Comparison of ENCODE assay signal across 9 cellular contexts in genomic region chr15:73922186-73923151, GRCh38. TPM values are rescaled to one million over a fixed set of nuclear protein-coding genes. Genes with fewer than 3 reads are reported as not detected.
A peak's percentile ranks its signal among the peaks of the same experiment; 100 is the strongest.
DNase-seq lines count a peak whose midpoint lies in the region; ATAC-seq and TF ChIP-seq lines count a peak whose summit lies in the region.
"Had no signal": no experiment of that assay in that cellular context is flagged by ENCODE, and none has a peak within 500 bp of the region (broad histone marks: within the 10 kb centered on the region; RNA-seq: fewer than 3 reads in every experiment).

No MANE protein-coding gene starts in this region.

- H3K4me1 Mint-ChIP-seq in GM23338, result peaks cover 54% of the 10 kb centered on the region
- peaks cover 39% of the 10 kb centered on the region for H3K4me1 Mint-ChIP-seq in activated CD8-positive, alpha-beta T cell treated with anti-CD3 and anti-CD28 coated beads for 36 hours (ENCODE audit: low read depth)

- H3K36me3 ChIP-seq in GM23338 (ENCODE audit: insufficient read depth), result no peaks in the 10 kb centered on the region

- DNase-seq in GM23338 (ENCODE audit: low spot score) (peak; percentile 92), NCI-H82 (lab: John Stamatoyannopoulos, UW) (peak; percentile 94), fibroblast of the aortic adventitia (ENCODE audit: low read depth) (peak; percentile 85), retinal pigment epithelial cell (ENCODE audit: low read depth) (no peak), left lobe of liver (ENCODE audit: low spot score) (no peak)
- DNase-seq in activated CD8-positive, alpha-beta T cell treated with anti-CD3 and anti-CD28 coated beads for 36 hours, result no peak
- DNase-seq: effector CD8-positive, alpha-beta T cell had no signal

- H3K27ac Mint-ChIP-seq in GM23338, result peak overlapping the region; percentile 49
- no peak overlapping the region for H3K27ac Mint-ChIP-seq in activated CD8-positive, alpha-beta T cell treated with anti-CD3 and anti-CD28 coated beads for 36 hours

- H3K4me3 ChIP-seq in GM23338 (peak overlapping the region; percentile 46), fibroblast of the aortic adventitia (ENCODE audit: low read depth, low read length) (no peak overlapping the region), retinal pigment epithelial cell (ENCODE audit: low read length) (peak overlapping the region; percentile 11)

- POLR2A ChIA-PET in activated CD8-positive, alpha-beta T cell treated with anti-CD3 and anti-CD28 coated beads for 36 hours (lab: Charles Lee), result no interaction called here

- peaks cover 12% of the 10 kb centered on the region for H3K27me3 Mint-ChIP-seq in GM23338 (ENCODE audit: insufficient read depth, low read depth, poor library complexity)
- H3K27me3 Mint-ChIP-seq in activated CD8-positive, alpha-beta T cell treated with anti-CD3 and anti-CD28 coated beads for 36 hours, result no peaks in the 10 kb centered on the region

- H3K27me3 ChIP-seq in GM23338 (ENCODE audit: insufficient read depth), result peaks cover 3% of the 10 kb centered on the region; the same call in 1 of the 2 replicates

- intact Hi-C loops in activated CD8-positive, alpha-beta T cell treated with anti-CD3 and anti-CD28 coated beads for 36 hours (cut with micrococcal nuclease), result no loop called here

- H3K4me3 Mint-ChIP-seq in GM23338, result peak overlapping the region; percentile 42
- H3K4me3 Mint-ChIP-seq in activated CD8-positive, alpha-beta T cell treated with anti-CD3 and anti-CD28 coated beads for 36 hours, result no peak overlapping the region

- peak overlapping the region; percentile 39; the same call in 1 of the 2 replicates for H3K27ac ChIP-seq in GM23338 (ENCODE audit: low read depth)

- no peaks in the 10 kb centered on the region for H3K9me2 ChIP-seq in GM23338 (ENCODE audit: insufficient read depth)

- H3K36me3 Mint-ChIP-seq in GM23338 (ENCODE audit: low read depth), result peaks cover 18% of the 10 kb centered on the region
- peaks cover 20% of the 10 kb centered on the region for H3K36me3 Mint-ChIP-seq in activated CD8-positive, alpha-beta T cell treated with anti-CD3 and anti-CD28 coated beads for 36 hours (ENCODE audit: low read depth)

- TF ChIP-seq CTCF in GM23338 (conservative IDR thresholded peaks at IDR 0.05; ENCODE audit: low read depth in 2 of 2), result no peak
- no peak for TF ChIP-seq CTCF in fibroblast of the aortic adventitia (IDR thresholded peaks at IDR 0.05; ENCODE audit: insufficient read depth, low read length)
- no peak for TF ChIP-seq CTCF in retinal pigment epithelial cell (conservative IDR thresholded peaks at IDR 0.05; ENCODE audit: low read depth, low read length)
- no peak for TF ChIP-seq CTCF in activated CD8-positive, alpha-beta T cell treated with anti-CD3 and anti-CD28 coated beads for 36 hours (IDR thresholded peaks at IDR 0.05)

- H3K4me2 ChIP-seq in GM23338, result peak overlapping the region; percentile 74

- peaks cover 6% of the 10 kb centered on the region; the same call in 2 of the 3 replicates for H3K9me3 Mint-ChIP-seq in GM23338
- peaks cover 8% of the 10 kb centered on the region for H3K9me3 Mint-ChIP-seq in activated CD8-positive, alpha-beta T cell treated with anti-CD3 and anti-CD28 coated beads for 36 hours

- H4K20me1 ChIP-seq in GM23338 (replicated peaks; ENCODE audit: insufficient read depth), result no peaks in the 10 kb centered on the region

- CTCF ChIA-PET in activated CD8-positive, alpha-beta T cell treated with anti-CD3 and anti-CD28 coated beads for 36 hours (lab: Charles Lee), result interaction anchor here (0.9 to 2.6 kb wide), 4 partner anchors 13 to 140 kb away, joined by 3 to 11 read pairs (median 6); no protein-coding TSS in a partner anchor

- no peaks in the 10 kb centered on the region for H3K79me2 ChIP-seq in GM23338 (replicated peaks; ENCODE audit: insufficient read depth)

- no peaks in the 10 kb centered on the region for H3F3A ChIP-seq in GM23338 (replicated peaks; ENCODE audit: low read depth)

- peak overlapping the region; percentile 44 for H2AFZ ChIP-seq in GM23338

- peak; percentile 54 for ATAC-seq in GM23338
- ATAC-seq in activated CD8-positive, alpha-beta T cell treated with anti-CD3 and anti-CD28 coated beads for 36 hours, result no peak
- ATAC-seq in HG02610 (IDR thresholded peaks at IDR 0.05; ENCODE audit: unreplicated experiment), result no peak
- no peak for ATAC-seq in left lobe of liver
- ATAC-seq in HG03432 (IDR thresholded peaks at IDR 0.05; ENCODE audit: unreplicated experiment), result no peak

- H3K4me1 ChIP-seq in GM23338 (ENCODE audit: insufficient read depth), result peaks cover 52% of the 10 kb centered on the region

TF ChIP-seq in GM23338, 12 proteins besides CTCF, POLR2A, EP300 and RAD21:
- TF ChIP-seq STAT1 (IDR thresholded peaks at IDR 0.05; ENCODE audit: unreplicated experiment), result no peak
- TF ChIP-seq EZH2 (IDR thresholded peaks at IDR 0.05; ENCODE audit: low read depth, unreplicated experiment), result no peak
- TF ChIP-seq, protein P1, sequence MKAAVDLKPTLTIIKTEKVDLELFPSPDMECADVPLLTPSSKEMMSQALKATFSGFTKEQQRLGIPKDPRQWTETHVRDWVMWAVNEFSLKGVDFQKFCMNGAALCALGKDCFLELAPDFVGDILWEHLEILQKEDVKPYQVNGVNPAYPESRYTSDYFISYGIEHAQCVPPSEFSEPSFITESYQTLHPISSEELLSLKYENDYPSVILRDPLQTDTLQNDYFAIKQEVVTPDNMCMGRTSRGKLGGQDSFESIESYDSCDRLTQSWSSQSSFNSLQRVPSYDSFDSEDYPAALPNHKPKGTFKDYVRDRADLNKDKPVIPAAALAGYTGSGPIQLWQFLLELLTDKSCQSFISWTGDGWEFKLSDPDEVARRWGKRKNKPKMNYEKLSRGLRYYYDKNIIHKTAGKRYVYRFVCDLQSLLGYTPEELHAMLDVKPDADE (IDR thresholded peaks at IDR 0.05), result peak; percentile 19; the same call in 1 of the 2 replicates

RNA-seq across cellular contexts. Expression of gene LOXL1, which starts 3.8 kb away (rescaled TPM):
- 6.8 and 10.8 TPM in 2 replicates for total RNA-seq in GM23338 (2014; rRNA removed; shearing (Covaris generic))
- polyA plus RNA-seq in GM23338 (2016; fragmentation: Nextera tagmentation; extraction: Ambion mirVana), result 6.9 and 10.3 TPM in 2 replicates
- total RNA-seq in fibroblast of the aortic adventitia (ENCODE audit: low replicate concordance) (53.4 and 176 TPM in 2 replicates), left lobe of liver (0.75 TPM)
- 1 to 10 TPM; 1.6 to 2.8 TPM for total RNA-seq in activated CD8-positive, alpha-beta T cell treated with anti-CD3 and anti-CD28 coated beads for 36 hours

RNA-seq across cellular contexts. Expression of gene TBC1D21, which starts 49.1 kb away (rescaled TPM):
- total RNA-seq in GM23338 (2014; rRNA removed; shearing (Covaris generic)), result not detected in 2 replicates
- not detected in 2 replicates for polyA plus RNA-seq in GM23338 (2016; fragmentation: Nextera tagmentation; extraction: Ambion mirVana)
- not detected in 2 replicates for total RNA-seq in fibroblast of the aortic adventitia (ENCODE audit: low replicate concordance)
- not detected for total RNA-seq in activated CD8-positive, alpha-beta T cell treated with anti-CD3 and anti-CD28 coated beads for 36 hours
- not detected for total RNA-seq in left lobe of liver

Comparison
In these comparisons a context has a peak if more than half of its experiments do, and no peak if none do; other contexts are left out.
1. DNase-seq: peak in GM23338 (single experiment), NCI-H82 (single experiment) and fibroblast of the aortic adventitia (single experiment); none in retinal pigment epithelial cell (single experiment), activated CD8-positive, alpha-beta T cell treated with anti-CD3 and anti-CD28 coated beads for 36 hours (single experiment) and left lobe of liver (single experiment).